Comparison of ENCODE assay signal across 1 cellular context in genomic region chr1:151284013-151284577, GRCh38.
TF ChIP-seq lines count a peak whose summit lies in the region.

No MANE protein-coding gene starts in this region.

TF ChIP-seq in WTC11, 78 proteins besides CTCF, POLR2A, EP300 and RAD21 (continued from another document):
- no peak for TF ChIP-seq USF1 (CRISPR knock-in tag; IDR thresholded peaks at IDR 0.05)
- TF ChIP-seq AR (CRISPR knock-in tag; IDR thresholded peaks at IDR 0.05): no peak
- no peak for TF ChIP-seq RELA (CRISPR knock-in tag; IDR thresholded peaks at IDR 0.05; ENCODE audit: borderline replicate concordance)
- TF ChIP-seq ERG (CRISPR knock-in tag; IDR thresholded peaks at IDR 0.05): no peak
- TF ChIP-seq JAZF1 (CRISPR knock-in tag; IDR thresholded peaks at IDR 0.05): no peak
- no peak for TF ChIP-seq ZNF425 (CRISPR knock-in tag; conservative IDR thresholded peaks at IDR 0.05)
